Comparison of ENCODE assay signal across 20 cellular contexts in genomic region chrY:13168252-13168651, GRCh38.
DNase-seq lines count a peak whose midpoint lies in the region; ATAC-seq and TF ChIP-seq lines count a peak whose summit lies in the region.
"Had no signal": no experiment of that assay in that cellular context is flagged by ENCODE, and none has a peak within 500 bp of the region (broad histone marks: within the 10 kb centered on the region; RNA-seq: fewer than 3 reads in every experiment).

No MANE protein-coding gene starts in this region.

- no peaks in the 10 kb centered on the region for H3K36me3 ChIP-seq in OCI-LY3 (replicated peaks; ENCODE audit: low read depth, low read length)
- H3K36me3 ChIP-seq: transverse colon had no signal

- no peaks in the 10 kb centered on the region for H3K79me2 ChIP-seq in OCI-LY3 (ENCODE audit: low read length)

- no peaks in the 10 kb centered on the region for H4K20me1 ChIP-seq in OCI-LY3 (ENCODE audit: insufficient read depth, low read length)

- CTCF ChIA-PET in activated CD8-positive, alpha-beta memory T cell treated with anti-CD3 and anti-CD28 coated beads, Interleukin-2, amount 10 ng/mL, durations not matched to agents 7 days and 5 days (lab: Charles Lee) = no interaction called here
- CTCF ChIA-PET in MCF 10A (lab: Yijun Ruan, JAX) = no interaction called here

- no peak overlapping the region for H3K27ac ChIP-seq in OCI-LY3 (ENCODE audit: low read length)

- no peaks in the 10 kb centered on the region for H3K27me3 ChIP-seq in OCI-LY3 (ENCODE audit: low read depth, low read length)
- H3K27me3 ChIP-seq: transverse colon had no signal

- no peak overlapping the region for H3K27ac Mint-ChIP-seq in activated CD8-positive, alpha-beta memory T cell treated with anti-CD3 and anti-CD28 coated beads, Interleukin-2, amount 10 ng/mL, durations not matched to agents 7 days and 5 days
- H3K27ac Mint-ChIP-seq in MCF 10A (ENCODE audit: low read depth, unreplicated experiment) = no peak overlapping the region
- H3K27ac Mint-ChIP-seq: CD4-positive, alpha-beta memory T cell; IgD-negative memory B cell; progenitor cell of endocrine pancreas had no signal

- POLR2A ChIA-PET in MCF 10A (lab: Yijun Ruan, JAX) = no interaction called here

- no peak overlapping the region for H2AFZ ChIP-seq in OCI-LY3 (ENCODE audit: low read depth, low read length)

- no peak for TF ChIP-seq CTCF in OCI-LY3 (IDR thresholded peaks at IDR 0.05; ENCODE audit: low read depth, low read length)
- no peak for TF ChIP-seq CTCF in MCF 10A (IDR thresholded peaks at IDR 0.05; ENCODE audit: unreplicated experiment)

- H3K4me2 ChIP-seq in OCI-LY3 (ENCODE audit: low read length) = peak overlapping the region; percentile 52

- peaks cover 22% of the 10 kb centered on the region for H3K4me1 ChIP-seq in OCI-LY3 (ENCODE audit: low read length)
- H3K4me1 ChIP-seq: transverse colon had no signal

- peaks cover under 1% of the 10 kb centered on the region for H3K9me3 Mint-ChIP-seq in activated CD8-positive, alpha-beta memory T cell treated with anti-CD3 and anti-CD28 coated beads, Interleukin-2, amount 10 ng/mL, durations not matched to agents 7 days and 5 days (ENCODE audit: low read depth)
- H3K9me3 Mint-ChIP-seq in MCF 10A (ENCODE audit: unreplicated experiment) = no peaks in the 10 kb centered on the region
- H3K9me3 Mint-ChIP-seq: IgD-negative memory B cell had no signal

- peak overlapping the region; percentile 22; the same call in 1 of the 2 replicates for H3K4me3 ChIP-seq in OCI-LY3 (ENCODE audit: low read length)
- H3K4me3 ChIP-seq: transverse colon had no signal

- no peaks in the 10 kb centered on the region for H3K9me3 ChIP-seq in OCI-LY3 (ENCODE audit: insufficient read depth, low read length)
- H3K9me3 ChIP-seq: transverse colon had no signal

- BruUV-seq in MCF 10A (replicated peaks; lab: Mats Ljungman, UMichigan) = no TSS peak

- H3K9ac ChIP-seq in OCI-LY3 (ENCODE audit: low read length) = no peak overlapping the region

- intact Hi-C loops in MCF 10A (cut with micrococcal nuclease) = no loop called here

- peaks cover 1% of the 10 kb centered on the region for H3K36me3 Mint-ChIP-seq in activated CD8-positive, alpha-beta memory T cell treated with anti-CD3 and anti-CD28 coated beads, Interleukin-2, amount 10 ng/mL, durations not matched to agents 7 days and 5 days
- H3K36me3 Mint-ChIP-seq in MCF 10A (ENCODE audit: insufficient read depth, unreplicated experiment) = no peaks in the 10 kb centered on the region
- H3K36me3 Mint-ChIP-seq: CD4-positive, alpha-beta memory T cell; IgD-negative memory B cell had no signal

- no peak overlapping the region for H3K4me3 Mint-ChIP-seq in activated CD8-positive, alpha-beta memory T cell treated with anti-CD3 and anti-CD28 coated beads, Interleukin-2, amount 10 ng/mL, durations not matched to agents 7 days and 5 days
- H3K4me3 Mint-ChIP-seq in MCF 10A (ENCODE audit: unreplicated experiment) = no peak overlapping the region
- H3K4me3 Mint-ChIP-seq: CD4-positive, alpha-beta memory T cell; IgD-negative memory B cell had no signal

- no peak for TF ChIP-seq POLR2A in erythroblast (IDR thresholded peaks at IDR 0.05; ENCODE audit: low read length)

- H3K4me1 Mint-ChIP-seq in activated CD8-positive, alpha-beta memory T cell treated with anti-CD3 and anti-CD28 coated beads, Interleukin-2, amount 10 ng/mL, durations not matched to agents 7 days and 5 days = peaks cover 8% of the 10 kb centered on the region
- no peaks in the 10 kb centered on the region for H3K4me1 Mint-ChIP-seq in MCF 10A (ENCODE audit: insufficient read depth, unreplicated experiment)
- H3K4me1 Mint-ChIP-seq: CD4-positive, alpha-beta memory T cell; IgD-negative memory B cell had no signal

- DNase-seq in activated CD8-positive, alpha-beta memory T cell treated with anti-CD3 and anti-CD28 coated beads, Interleukin-2, amount 10 ng/mL, durations not matched to agents 7 days and 5 days = no peak
- no peak for DNase-seq in activated CD8-positive, alpha-beta memory T cell treated with anti-CD3 and anti-CD28 coated beads for 24 hours
- DNase-seq in erythroblast (lab: John Stamatoyannopoulos, UW) (peak; percentile 67 to 80), MCF 10A (ENCODE audit: unreplicated experiment) (no peak)
- DNase-seq: activated effector memory CD4-positive, alpha-beta T cell treated with Interleukin-2 at 50 U/mL for 16 hours; CD4-positive, alpha-beta memory T cell; dermis blood vessel endothelial cell; NCI-H1092 treated with DMSO at 0.1 percent for 48 hours; NCI-H187 treated with DMSO at 0.1 percent for 48 hours; NCI-H524 treated with DMSO at 0.1 percent for 48 hours; SIG-M5; T1000; transverse colon had no signal

- peaks cover 2% of the 10 kb centered on the region for H3K27me3 Mint-ChIP-seq in activated CD8-positive, alpha-beta memory T cell treated with anti-CD3 and anti-CD28 coated beads, Interleukin-2, amount 10 ng/mL, durations not matched to agents 7 days and 5 days
- no peaks in the 10 kb centered on the region for H3K27me3 Mint-ChIP-seq in MCF 10A (ENCODE audit: insufficient read depth, unreplicated experiment)
- H3K27me3 Mint-ChIP-seq: IgD-negative memory B cell, progenitor cell of endocrine pancreas had no signal

- peak; percentile 30 for ATAC-seq in activated CD8-positive, alpha-beta memory T cell treated with anti-CD3 and anti-CD28 coated beads, Interleukin-2, amount 10 ng/mL, durations not matched to agents 7 days and 5 days
- peak; percentile 20 for ATAC-seq in GM21619 (IDR thresholded peaks at IDR 0.05; ENCODE audit: unreplicated experiment)
- ATAC-seq in GM19395 (IDR thresholded peaks at IDR 0.05; ENCODE audit: unreplicated experiment) = no peak
- no peak for ATAC-seq in HG03175 (IDR thresholded peaks at IDR 0.05; ENCODE audit: unreplicated experiment)
- ATAC-seq: Panc1 had no signal

Comparison
In these comparisons a context has a peak if more than half of its experiments do, and no peak if none do; other contexts are left out.
1. ATAC-seq: peak in activated CD8-positive, alpha-beta memory T cell treated with anti-CD3 and anti-CD28 coated beads, Interleukin-2, amount 10 ng/mL, durations not matched to agents 7 days and 5 days (single experiment) and GM21619 (single experiment); none in GM19395 (single experiment) and HG03175 (single experiment).
2. DNase-seq: peak in erythroblast (2 of 2); none in activated CD8-positive, alpha-beta memory T cell treated with anti-CD3 and anti-CD28 coated beads, Interleukin-2, amount 10 ng/mL, durations not matched to agents 7 days and 5 days (single experiment), activated CD8-positive, alpha-beta memory T cell treated with anti-CD3 and anti-CD28 coated beads for 24 hours (single experiment) and MCF 10A (single experiment).